Comparison of ENCODE assay signal across 1 cellular context in the genomic region with DNA sequence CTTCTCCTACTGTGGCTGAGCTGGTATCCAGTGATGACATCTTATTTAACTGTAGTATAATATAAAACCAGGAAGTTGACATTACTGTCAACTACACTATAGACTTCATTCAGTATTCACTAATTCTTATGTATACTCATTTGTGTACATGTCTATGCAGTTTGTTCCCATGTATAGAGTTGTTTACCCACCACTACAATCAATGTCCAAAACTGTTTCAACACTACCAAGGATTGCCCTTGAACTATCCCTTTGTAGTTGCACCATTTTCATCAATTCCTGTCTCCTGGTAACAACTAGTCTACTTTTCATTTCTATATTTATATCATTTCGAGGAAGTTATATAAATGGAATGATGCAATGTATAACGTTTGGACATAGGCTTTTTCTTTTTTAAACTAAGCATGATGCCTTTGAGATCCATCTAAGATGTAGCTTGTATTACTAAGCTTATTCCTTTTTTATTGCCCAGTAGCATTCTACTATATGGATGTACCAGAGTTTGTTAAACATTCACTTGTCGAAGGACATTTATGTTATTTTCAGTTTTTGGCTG.
TF ChIP-seq lines count a peak whose summit lies in the region.

No MANE protein-coding gene starts in this region.

TF ChIP-seq in HepG2, 621 proteins besides CTCF, POLR2A, EP300 and RAD21 (continued from another document and continues in another):
- TF ChIP-seq HOMEZ (CRISPR knock-in tag; IDR thresholded peaks at IDR 0.05; ENCODE audit: low read depth) (peak; percentile 99), ZFP36L1 (CRISPR knock-in tag; IDR thresholded peaks at IDR 0.05) (no peak), RAD51 (IDR thresholded peaks at IDR 0.05; ENCODE audit: borderline replicate concordance) (no peak), ZSCAN12 (CRISPR knock-in tag; IDR thresholded peaks at IDR 0.05) (no peak), ZBTB43 (CRISPR knock-in tag; conservative IDR thresholded peaks at IDR 0.05) (no peak), RFXAP (CRISPR knock-in tag; IDR thresholded peaks at IDR 0.05; ENCODE audit: borderline replicate concordance) (no peak), RARG (CRISPR knock-in tag; IDR thresholded peaks at IDR 0.05; ENCODE audit: low read depth) (no peak), ZNF564 (CRISPR knock-in tag; IDR thresholded peaks at IDR 0.05) (no peak), ZSCAN21 (CRISPR knock-in tag; IDR thresholded peaks at IDR 0.05; ENCODE audit: borderline replicate concordance) (no peak), HNRNPH1 (optimal IDR thresholded peaks at IDR 0.05; ENCODE audit: low read depth, low read length) (no peak), KLF13 (CRISPR knock-in tag; IDR thresholded peaks at IDR 0.05) (no peak), MED8 (CRISPR knock-in tag; IDR thresholded peaks at IDR 0.05; ENCODE audit: insufficient replicate concordance) (no peak), PCBP1 (IDR thresholded peaks at IDR 0.05; ENCODE audit: borderline replicate concordance, low read depth, low read length) (no peak), ZNF34 (CRISPR knock-in tag; IDR thresholded peaks at IDR 0.05; ENCODE audit: borderline replicate concordance) (no peak), ZNF292 (CRISPR knock-in tag; IDR thresholded peaks at IDR 0.05; ENCODE audit: borderline replicate concordance, low read depth) (no peak), ZNF350 (CRISPR knock-in tag; IDR thresholded peaks at IDR 0.05; ENCODE audit: borderline replicate concordance, low read depth) (no peak), AHR (CRISPR knock-in tag; IDR thresholded peaks at IDR 0.05) (no peak), ZNF790 (CRISPR knock-in tag; IDR thresholded peaks at IDR 0.05; ENCODE audit: borderline replicate concordance) (no peak), LCORL (IDR thresholded peaks at IDR 0.05) (no peak), LCORL (CRISPR knock-in tag; IDR thresholded peaks at IDR 0.05) (no peak; the same call in 1 of the 2 replicates), ZNF281 (CRISPR knock-in tag; IDR thresholded peaks at IDR 0.05; ENCODE audit: borderline replicate concordance) (peak; percentile 38; the same call in 1 of the 2 replicates), MED13 (CRISPR knock-in tag; IDR thresholded peaks at IDR 0.05) (no peak), NFKB2 (CRISPR knock-in tag; IDR thresholded peaks at IDR 0.05; ENCODE audit: borderline replicate concordance) (no peak), ZNF7 (CRISPR knock-in tag; IDR thresholded peaks at IDR 0.05) (no peak), ZNF432 (CRISPR knock-in tag; IDR thresholded peaks at IDR 0.05; ENCODE audit: borderline replicate concordance) (no peak), XRCC5 (optimal IDR thresholded peaks at IDR 0.05; ENCODE audit: low read length) (no peak), MLLT10 (CRISPR knock-in tag; IDR thresholded peaks at IDR 0.05) (no peak), PHF20 (CRISPR knock-in tag; IDR thresholded peaks at IDR 0.05) (no peak), BCL3 (CRISPR knock-in tag; IDR thresholded peaks at IDR 0.05) (no peak), AGO2 (optimal IDR thresholded peaks at IDR 0.05; ENCODE audit: low read depth, low read length) (no peak), SALL1 (CRISPR knock-in tag; IDR thresholded peaks at IDR 0.05) (peak; percentile 52; the same call in 1 of the 2 replicates), ERF (CRISPR knock-in tag; IDR thresholded peaks at IDR 0.05) (no peak), CBFB (CRISPR knock-in tag; IDR thresholded peaks at IDR 0.05) (no peak), U2AF1 (optimal IDR thresholded peaks at IDR 0.05; ENCODE audit: low read depth, low read length) (no peak), FOXK2 (IDR thresholded peaks at IDR 0.05) (peak; percentile 88), ZNF362 (CRISPR knock-in tag; IDR thresholded peaks at IDR 0.05; ENCODE audit: borderline replicate concordance) (peak; percentile 56; the same call in 1 of the 2 replicates), ZNF12 (CRISPR knock-in tag; IDR thresholded peaks at IDR 0.05) (peak; percentile 24; the same call in 1 of the 2 replicates), ZNF383 (CRISPR knock-in tag; IDR thresholded peaks at IDR 0.05; ENCODE audit: borderline replicate concordance) (no peak), ZNF101 (CRISPR knock-in tag; IDR thresholded peaks at IDR 0.05; ENCODE audit: borderline replicate concordance, low read depth) (no peak), MAFG (CRISPR knock-in tag; IDR thresholded peaks at IDR 0.05) (no peak), CEBPB (IDR thresholded peaks at IDR 0.05; ENCODE audit: borderline replicate concordance, low read depth, low read length) (peak; percentile 89), CBX1 (IDR thresholded peaks at IDR 0.05; ENCODE audit: low read depth) (no peak), U2AF2 (IDR thresholded peaks at IDR 0.05; ENCODE audit: low read depth, low read length) (no peak), SP2 (CRISPR knock-in tag; IDR thresholded peaks at IDR 0.05) (no peak), FOSL2 (CRISPR knock-in tag; IDR thresholded peaks at IDR 0.05) (no peak), EHMT2 (IDR thresholded peaks at IDR 0.05; ENCODE audit: borderline replicate concordance, low read depth, low read length) (peak; percentile 51; the same call in 1 of the 2 replicates), SMARCE1 (IDR thresholded peaks at IDR 0.05; ENCODE audit: borderline replicate concordance) (no peak), SRSF9 (IDR thresholded peaks at IDR 0.05; ENCODE audit: borderline replicate concordance, insufficient read depth, low read depth, low read length, poor library complexity, severe bottlenecking) (no peak)
- TF ChIP-seq, protein P1, sequence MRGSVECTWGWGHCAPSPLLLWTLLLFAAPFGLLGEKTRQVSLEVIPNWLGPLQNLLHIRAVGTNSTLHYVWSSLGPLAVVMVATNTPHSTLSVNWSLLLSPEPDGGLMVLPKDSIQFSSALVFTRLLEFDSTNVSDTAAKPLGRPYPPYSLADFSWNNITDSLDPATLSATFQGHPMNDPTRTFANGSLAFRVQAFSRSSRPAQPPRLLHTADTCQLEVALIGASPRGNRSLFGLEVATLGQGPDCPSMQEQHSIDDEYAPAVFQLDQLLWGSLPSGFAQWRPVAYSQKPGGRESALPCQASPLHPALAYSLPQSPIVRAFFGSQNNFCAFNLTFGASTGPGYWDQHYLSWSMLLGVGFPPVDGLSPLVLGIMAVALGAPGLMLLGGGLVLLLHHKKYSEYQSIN (CRISPR knock-in tag; IDR thresholded peaks at IDR 0.05; ENCODE audit: borderline replicate concordance) = no peak
- TF ChIP-seq, protein P2, sequence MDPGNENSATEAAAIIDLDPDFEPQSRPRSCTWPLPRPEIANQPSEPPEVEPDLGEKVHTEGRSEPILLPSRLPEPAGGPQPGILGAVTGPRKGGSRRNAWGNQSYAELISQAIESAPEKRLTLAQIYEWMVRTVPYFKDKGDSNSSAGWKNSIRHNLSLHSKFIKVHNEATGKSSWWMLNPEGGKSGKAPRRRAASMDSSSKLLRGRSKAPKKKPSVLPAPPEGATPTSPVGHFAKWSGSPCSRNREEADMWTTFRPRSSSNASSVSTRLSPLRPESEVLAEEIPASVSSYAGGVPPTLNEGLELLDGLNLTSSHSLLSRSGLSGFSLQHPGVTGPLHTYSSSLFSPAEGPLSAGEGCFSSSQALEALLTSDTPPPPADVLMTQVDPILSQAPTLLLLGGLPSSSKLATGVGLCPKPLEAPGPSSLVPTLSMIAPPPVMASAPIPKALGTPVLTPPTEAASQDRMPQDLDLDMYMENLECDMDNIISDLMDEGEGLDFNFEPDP (CRISPR knock-in tag; conservative IDR thresholded peaks at IDR 0.05) = no peak
- TF ChIP-seq, protein P3, sequence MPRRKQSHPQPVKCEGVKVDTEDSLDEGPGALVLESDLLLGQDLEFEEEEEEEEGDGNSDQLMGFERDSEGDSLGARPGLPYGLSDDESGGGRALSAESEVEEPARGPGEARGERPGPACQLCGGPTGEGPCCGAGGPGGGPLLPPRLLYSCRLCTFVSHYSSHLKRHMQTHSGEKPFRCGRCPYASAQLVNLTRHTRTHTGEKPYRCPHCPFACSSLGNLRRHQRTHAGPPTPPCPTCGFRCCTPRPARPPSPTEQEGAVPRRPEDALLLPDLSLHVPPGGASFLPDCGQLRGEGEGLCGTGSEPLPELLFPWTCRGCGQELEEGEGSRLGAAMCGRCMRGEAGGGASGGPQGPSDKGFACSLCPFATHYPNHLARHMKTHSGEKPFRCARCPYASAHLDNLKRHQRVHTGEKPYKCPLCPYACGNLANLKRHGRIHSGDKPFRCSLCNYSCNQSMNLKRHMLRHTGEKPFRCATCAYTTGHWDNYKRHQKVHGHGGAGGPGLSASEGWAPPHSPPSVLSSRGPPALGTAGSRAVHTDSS (CRISPR knock-in tag; conservative IDR thresholded peaks at IDR 0.05) = no peak
- TF ChIP-seq, protein P4, sequence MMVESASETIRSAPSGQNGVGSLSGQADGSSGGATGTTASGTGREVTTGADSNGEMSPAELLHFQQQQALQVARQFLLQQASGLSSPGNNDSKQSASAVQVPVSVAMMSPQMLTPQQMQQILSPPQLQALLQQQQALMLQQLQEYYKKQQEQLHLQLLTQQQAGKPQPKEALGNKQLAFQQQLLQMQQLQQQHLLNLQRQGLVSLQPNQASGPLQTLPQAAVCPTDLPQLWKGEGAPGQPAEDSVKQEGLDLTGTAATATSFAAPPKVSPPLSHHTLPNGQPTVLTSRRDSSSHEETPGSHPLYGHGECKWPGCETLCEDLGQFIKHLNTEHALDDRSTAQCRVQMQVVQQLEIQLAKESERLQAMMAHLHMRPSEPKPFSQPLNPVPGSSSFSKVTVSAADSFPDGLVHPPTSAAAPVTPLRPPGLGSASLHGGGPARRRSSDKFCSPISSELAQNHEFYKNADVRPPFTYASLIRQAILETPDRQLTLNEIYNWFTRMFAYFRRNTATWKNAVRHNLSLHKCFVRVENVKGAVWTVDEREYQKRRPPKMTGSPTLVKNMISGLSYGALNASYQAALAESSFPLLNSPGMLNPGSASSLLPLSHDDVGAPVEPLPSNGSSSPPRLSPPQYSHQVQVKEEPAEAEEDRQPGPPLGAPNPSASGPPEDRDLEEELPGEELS (CRISPR knock-in tag; IDR thresholded peaks at IDR 0.05) = peak; percentile 94
- TF ChIP-seq, protein P5, sequence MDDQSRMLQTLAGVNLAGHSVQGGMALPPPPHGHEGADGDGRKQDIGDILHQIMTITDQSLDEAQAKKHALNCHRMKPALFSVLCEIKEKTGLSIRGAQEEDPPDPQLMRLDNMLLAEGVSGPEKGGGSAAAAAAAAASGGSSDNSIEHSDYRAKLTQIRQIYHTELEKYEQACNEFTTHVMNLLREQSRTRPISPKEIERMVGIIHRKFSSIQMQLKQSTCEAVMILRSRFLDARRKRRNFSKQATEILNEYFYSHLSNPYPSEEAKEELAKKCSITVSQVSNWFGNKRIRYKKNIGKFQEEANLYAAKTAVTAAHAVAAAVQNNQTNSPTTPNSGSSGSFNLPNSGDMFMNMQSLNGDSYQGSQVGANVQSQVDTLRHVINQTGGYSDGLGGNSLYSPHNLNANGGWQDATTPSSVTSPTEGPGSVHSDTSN (CRISPR knock-in tag; IDR thresholded peaks at IDR 0.05; ENCODE audit: borderline replicate concordance) = no peak
